Comparison of ENCODE assay signal across 17 cellular contexts in the genomic region with DNA sequence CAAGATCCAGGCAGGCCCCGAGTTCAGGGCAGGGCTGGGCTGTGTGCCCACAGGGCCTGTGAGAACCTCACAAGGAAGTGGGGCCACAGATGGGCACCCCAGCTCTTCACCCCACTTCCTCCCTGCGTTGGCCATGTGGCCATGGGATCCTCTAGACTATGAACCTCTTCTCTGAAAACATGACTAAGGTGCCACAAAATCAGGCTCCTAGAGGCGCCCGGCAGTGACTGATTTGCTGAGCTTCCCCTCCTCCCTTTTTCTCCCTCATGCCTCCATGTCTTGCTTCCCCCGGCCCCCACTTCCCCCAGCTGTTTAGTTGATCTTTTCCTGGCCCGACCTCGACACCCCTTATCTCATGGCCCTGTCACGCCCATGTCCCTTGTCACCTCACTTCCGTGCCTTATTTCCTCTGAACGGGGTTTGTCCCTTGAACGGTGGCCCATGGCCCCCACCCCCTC.
DNase-seq lines count a peak whose midpoint lies in the region; ATAC-seq and TF ChIP-seq lines count a peak whose summit lies in the region.
"Had no signal": no experiment of that assay in that cellular context is flagged by ENCODE, and none has a peak within 500 bp of the region (broad histone marks: within the 10 kb centered on the region; RNA-seq: fewer than 3 reads in every experiment).

No MANE protein-coding gene starts in this region.

- peak overlapping the region; percentile 83 for H3K9ac ChIP-seq in neuronal stem cell (ENCODE audit: low read depth, low read length, poor library complexity)

- H2AK5ac ChIP-seq in neuronal stem cell (ENCODE audit: low read depth, low read length): peak overlapping the region; percentile 36

- H3K4me2 ChIP-seq in GM23338 (peak overlapping the region; percentile 90), neuronal stem cell (ENCODE audit: insufficient read depth, low read length, poor library complexity, severe bottlenecking) (no peak overlapping the region)

- peak overlapping the region; percentile 68 for H3K4me3 ChIP-seq in GM23338
- H3K4me3 ChIP-seq in neuronal stem cell (ENCODE audit: low read length in 2 of 2): no peak overlapping the region
- H3K4me3 ChIP-seq: prostate gland, transverse colon had no signal

- no peaks in the 10 kb centered on the region for H3K79me2 ChIP-seq in GM23338 (replicated peaks; ENCODE audit: insufficient read depth)

- peak overlapping the region; percentile 63 for H3K14ac ChIP-seq in neuronal stem cell (ENCODE audit: low read length)

- H3K4me1 ChIP-seq in GM23338 (ENCODE audit: insufficient read depth): peaks cover 4% of the 10 kb centered on the region; the same call in 1 of the 2 replicates
- peaks cover 3 to 12% of the 10 kb centered on the region in 2 donors for H3K4me1 ChIP-seq in neuronal stem cell (ENCODE audit: control insufficient read depth in 2 of 2, insufficient read depth in 1 of 2, low read depth in 1 of 2, low read length in 2 of 2)
- H3K4me1 ChIP-seq: prostate gland had no signal

- DNase-seq in GM23338 (ENCODE audit: low spot score) (no peak), endothelial cell (ENCODE audit: low spot score) (no peak), neuronal stem cell (ENCODE audit: low spot score) (no peak), midbrain (lab: John Stamatoyannopoulos, UW) (no peak), SHP77 treated with DMSO at 0.1 percent for 48 hours (lab: John Stamatoyannopoulos, UW) (no peak), NCI-H187 treated with DMSO at 0.1 percent for 48 hours (lab: John Stamatoyannopoulos, UW) (no peak)
- no peak for DNase-seq in T-helper 2 cell treated with Interferon-gamma antibody and Interleukin-4, amounts not matched to agents 5 μg/mL and 100 μg/mL, for 36 hours (ENCODE audit: low spot score)
- DNase-seq: activated CD8-positive, alpha-beta memory T cell treated with anti-CD3 and anti-CD28 coated beads for 24 hours; activated naive CD4-positive, alpha-beta T cell treated with anti-CD3 and anti-CD28 coated beads, Interleukin-2, amount 10 ng/mL, durations not matched to agents 7 days and 5 days; effector memory CD4-positive, alpha-beta T cell; NCI-H1092; NCI-H2171 treated with DMSO at 0.1 percent for 48 hours; SIG-M5; T1000; transverse colon had no signal

- H2AFZ ChIP-seq in GM23338 (peak overlapping the region; percentile 96), neuronal stem cell (ENCODE audit: low read length) (no peak overlapping the region)

- no peak overlapping the region for H3K27ac ChIP-seq in GM23338 (ENCODE audit: low read depth)
- no peak overlapping the region for H3K27ac ChIP-seq in neuronal stem cell (replicated peaks; ENCODE audit: low read length)
- H3K27ac ChIP-seq: prostate gland, transverse colon had no signal

- H3K27me3 Mint-ChIP-seq in GM23338 (ENCODE audit: insufficient read depth, low read depth, poor library complexity) (peaks cover 34% of the 10 kb centered on the region), endothelial cell (ENCODE audit: unreplicated experiment) (peaks cover 8% of the 10 kb centered on the region)
- H3K27me3 Mint-ChIP-seq in T-helper 2 cell treated with Interferon-gamma antibody and Interleukin-4, amounts not matched to agents 5 μg/mL and 100 μg/mL, for 36 hours (ENCODE audit: low read depth): peaks cover 24% of the 10 kb centered on the region

- H2BK120ac ChIP-seq in neuronal stem cell (ENCODE audit: low read depth, low read length): peak overlapping the region; percentile 37

- TF ChIP-seq CTCF in GM23338 (conservative IDR thresholded peaks at IDR 0.05; ENCODE audit: low read depth in 2 of 2) (no peak), endothelial cell (IDR thresholded peaks at IDR 0.05; ENCODE audit: unreplicated experiment) (no peak)

- H3K4me1 Mint-ChIP-seq in GM23338 (peaks cover 15% of the 10 kb centered on the region), endothelial cell (ENCODE audit: unreplicated experiment) (peaks cover 15% of the 10 kb centered on the region)
- H3K4me1 Mint-ChIP-seq in T-helper 2 cell treated with Interferon-gamma antibody and Interleukin-4, amounts not matched to agents 5 μg/mL and 100 μg/mL, for 36 hours (ENCODE audit: low read depth): peaks cover 7% of the 10 kb centered on the region

- H3K36me3 Mint-ChIP-seq in GM23338 (ENCODE audit: low read depth) (no peaks in the 10 kb centered on the region), endothelial cell (ENCODE audit: low read depth, unreplicated experiment) (peaks cover 3% of the 10 kb centered on the region)
- H3K36me3 Mint-ChIP-seq in T-helper 2 cell treated with Interferon-gamma antibody and Interleukin-4, amounts not matched to agents 5 μg/mL and 100 μg/mL, for 36 hours (ENCODE audit: low read depth): no peaks in the 10 kb centered on the region
- H3K36me3 Mint-ChIP-seq: activated naive CD4-positive, alpha-beta T cell treated with anti-CD3 and anti-CD28 coated beads, Interleukin-2, amount 10 ng/mL, durations not matched to agents 7 days and 5 days had no signal

- H3K27me3 ChIP-seq in GM23338 (ENCODE audit: insufficient read depth) (peaks cover 47% of the 10 kb centered on the region), neuronal stem cell (ENCODE audit: control insufficient read depth in 3 of 3, insufficient read depth in 3 of 3, low read depth in 1 of 3, low read length in 3 of 3) (peaks cover 0 to 52% (median 21%) of the 10 kb centered on the region in 3 experiments)

- H3K23ac ChIP-seq in neuronal stem cell (ENCODE audit: low read depth, low read length, poor library complexity): peak overlapping the region; percentile 16

- H3K9me3 Mint-ChIP-seq in GM23338 (peaks cover 5% of the 10 kb centered on the region; the same call in 2 of the 3 replicates), endothelial cell (ENCODE audit: unreplicated experiment) (no peaks in the 10 kb centered on the region)
- H3K9me3 Mint-ChIP-seq in T-helper 2 cell treated with Interferon-gamma antibody and Interleukin-4, amounts not matched to agents 5 μg/mL and 100 μg/mL, for 36 hours: no peaks in the 10 kb centered on the region
- H3K9me3 Mint-ChIP-seq: activated naive CD4-positive, alpha-beta T cell treated with anti-CD3 and anti-CD28 coated beads, Interleukin-2, amount 10 ng/mL, durations not matched to agents 7 days and 5 days had no signal

- H2BK12ac ChIP-seq in neuronal stem cell (ENCODE audit: low read length): peak overlapping the region; percentile 31

- H3K79me1 ChIP-seq in neuronal stem cell (ENCODE audit: low read depth, low read length): no peaks in the 10 kb centered on the region

- no peak overlapping the region for H2BK5ac ChIP-seq in neuronal stem cell (ENCODE audit: low read length)

- no peaks in the 10 kb centered on the region for H4K20me1 ChIP-seq in GM23338 (replicated peaks; ENCODE audit: insufficient read depth)

- no peaks in the 10 kb centered on the region for H3K9me3 ChIP-seq in neuronal stem cell (replicated peaks in 1 of 2; ENCODE audit: control insufficient read depth in 2 of 2, insufficient read depth in 1 of 2, low read depth in 1 of 2, low read length in 2 of 2)
- H3K9me3 ChIP-seq: prostate gland, transverse colon had no signal

- no peaks in the 10 kb centered on the region for H3K9me2 ChIP-seq in GM23338 (ENCODE audit: insufficient read depth)

- no peak for ATAC-seq in GM23338
- no peak for ATAC-seq in HG02885 (IDR thresholded peaks at IDR 0.05; ENCODE audit: poor library complexity, unreplicated experiment)

- no peak overlapping the region for H4K91ac ChIP-seq in neuronal stem cell (ENCODE audit: low read depth, low read length, poor library complexity)

- WGBS in neuronal stem cell (ENCODE audit: extremely low coverage in 2 of 2, insufficient read length in 2 of 2, insufficient replicate concordance in 1 of 2), 2 donors: no CpG with 5 or more reads among the region's 11 CpGs

- H4K8ac ChIP-seq in neuronal stem cell (ENCODE audit: low read depth, low read length): no peak overlapping the region

- peak overlapping the region; percentile 73 for H2BK15ac ChIP-seq in neuronal stem cell (ENCODE audit: low read length)

- H3K36me3 ChIP-seq in GM23338 (ENCODE audit: insufficient read depth) (no peaks in the 10 kb centered on the region), neuronal stem cell (replicated peaks in 1 of 2; ENCODE audit: control insufficient read depth in 2 of 2, insufficient read depth in 2 of 2, low read length in 2 of 2) (no peaks in the 10 kb centered on the region)
- H3K36me3 ChIP-seq: prostate gland, transverse colon had no signal

- H3K27ac Mint-ChIP-seq in GM23338: no peak overlapping the region
- peak overlapping the region; percentile 55 for H3K27ac Mint-ChIP-seq in T-helper 2 cell treated with Interferon-gamma antibody and Interleukin-4, amounts not matched to agents 5 μg/mL and 100 μg/mL, for 36 hours
- H3K27ac Mint-ChIP-seq in endothelial cell (ENCODE audit: unreplicated experiment): peak overlapping the region; percentile 75
- H3K27ac Mint-ChIP-seq: activated naive CD4-positive, alpha-beta T cell treated with anti-CD3 and anti-CD28 coated beads, Interleukin-2, amount 10 ng/mL, durations not matched to agents 7 days and 5 days had no signal

- no peak overlapping the region for H3K4ac ChIP-seq in neuronal stem cell (ENCODE audit: low read length)

- peak overlapping the region; percentile 97 for H3K18ac ChIP-seq in neuronal stem cell (ENCODE audit: low read length)

- H3K4me3 Mint-ChIP-seq in GM23338 (peak overlapping the region; percentile 69), endothelial cell (ENCODE audit: unreplicated experiment) (peak overlapping the region; percentile 62)
- no peak overlapping the region for H3K4me3 Mint-ChIP-seq in T-helper 2 cell treated with Interferon-gamma antibody and Interleukin-4, amounts not matched to agents 5 μg/mL and 100 μg/mL, for 36 hours
- H3K4me3 Mint-ChIP-seq: activated naive CD4-positive, alpha-beta T cell treated with anti-CD3 and anti-CD28 coated beads, Interleukin-2, amount 10 ng/mL, durations not matched to agents 7 days and 5 days had no signal

- H3F3A ChIP-seq in GM23338 (replicated peaks; ENCODE audit: low read depth): no peaks in the 10 kb centered on the region

TF ChIP-seq in GM23338, 12 proteins besides CTCF, POLR2A, EP300 and RAD21 (continues in another document):
- TF ChIP-seq ZNF331 (CRISPR knock-in tag; IDR thresholded peaks at IDR 0.05; ENCODE audit: low read depth) (no peak), ZNF114 (CRISPR knock-in tag; IDR thresholded peaks at IDR 0.05) (no peak), JUNB (IDR thresholded peaks at IDR 0.05; ENCODE audit: unreplicated experiment) (no peak), POLR2AphosphoS5 (IDR thresholded peaks at IDR 0.05; ENCODE audit: low read depth) (no peak), CREB1 (CRISPR knock-in tag; IDR thresholded peaks at IDR 0.05; ENCODE audit: low read depth) (no peak)
